In the genomic region with DNA sequence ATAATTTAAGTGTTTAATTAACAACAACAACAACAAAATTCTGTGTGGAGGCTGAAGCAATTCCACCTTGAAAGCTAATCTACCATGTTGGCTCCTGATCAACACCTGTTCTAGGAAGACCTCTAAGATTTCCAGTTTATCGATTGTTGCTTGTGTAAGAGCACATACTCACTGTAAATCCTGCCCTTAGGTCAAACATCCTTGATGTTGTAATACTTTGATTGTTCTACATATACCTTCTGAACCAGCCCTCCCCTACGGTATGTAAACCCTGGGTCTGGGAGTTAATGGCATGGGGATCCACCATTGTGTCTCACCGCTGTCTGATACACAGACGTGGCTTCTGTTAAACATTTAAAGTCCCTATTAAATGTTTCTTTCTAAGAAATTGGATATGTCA, we compare ENCODE assay signal across 23 cellular contexts.
"Had no signal": no experiment of that assay in that cellular context is flagged by ENCODE, and none has a peak within 500 bp of the region (broad histone marks: within the 10 kb centered on the region; RNA-seq: fewer than 3 reads in every experiment).

No MANE protein-coding gene starts in this region.

- H3K4me3 ChIP-seq: gastrocnemius medialis, psoas muscle, smooth muscle cell, suprapubic skin, transverse colon had no signal

- H3K27me3 Mint-ChIP-seq: central memory CD8-positive, alpha-beta T cell; effector memory CD8-positive, alpha-beta T cell; naive thymus-derived CD8-positive, alpha-beta T cell; stimulated activated naive CD8-positive, alpha-beta T cell treated with anti-CD3 and anti-CD28 coated beads, Interleukin-15, amount 100 ng/mL, for 72 hours had no signal

- H3K27me3 ChIP-seq: gastrocnemius medialis, suprapubic skin, transverse colon had no signal

- H3K27ac ChIP-seq: gastrocnemius medialis, psoas muscle, suprapubic skin, transverse colon had no signal

- H3K9me3 ChIP-seq: gastrocnemius medialis, psoas muscle, suprapubic skin, transverse colon had no signal

- H3K27ac Mint-ChIP-seq: effector memory CD8-positive, alpha-beta T cell; naive thymus-derived CD8-positive, alpha-beta T cell; nephron progenitor cell; stimulated activated naive CD8-positive, alpha-beta T cell treated with anti-CD3 and anti-CD28 coated beads, Interleukin-15, amount 100 ng/mL, for 72 hours had no signal

- H3K4me1 Mint-ChIP-seq: central memory CD8-positive, alpha-beta T cell; stimulated activated naive CD8-positive, alpha-beta T cell treated with anti-CD3 and anti-CD28 coated beads, Interleukin-15, amount 100 ng/mL, for 72 hours had no signal

- DNase-seq: cortex of kidney; effector memory CD8-positive, alpha-beta T cell; foreskin fibroblast; gastrocnemius medialis; head of caudate nucleus; naive thymus-derived CD8-positive, alpha-beta T cell; nephron progenitor cell; nucleus accumbens; posterior cingulate gyrus; psoas muscle; right cardiac atrium; stimulated activated CD4-positive, alpha-beta T cell treated with anti-CD3 and anti-CD28 coated beads, Interleukin-12 subunit alpha, Interleukin-12 subunit beta, amount 100 ng/mL, for 4 hours; stimulated activated CD4-positive, alpha-beta T cell treated with anti-CD3 and anti-CD28 coated beads, Interleukin-1b, Interleukin-23, amount 100 ng/mL, for 48 hours; stimulated activated CD4-positive, alpha-beta T cell treated with anti-CD3 and anti-CD28 coated beads, Interleukin-4, amount 100 ng/mL, for 1 hour; stimulated activated CD8-positive, alpha-beta memory T cell treated with anti-CD3 and anti-CD28 coated beads, Interleukin-4, amount 100 ng/mL, for 48 hours; stimulated activated naive CD4-positive, alpha-beta T cell; stimulated activated naive CD8-positive, alpha-beta T cell treated with anti-CD3 and anti-CD28 coated beads, Interleukin-15, amount 100 ng/mL, for 72 hours; transverse colon had no signal

- H3K36me3 ChIP-seq: gastrocnemius medialis, suprapubic skin, transverse colon had no signal

- H3K4me1 ChIP-seq: suprapubic skin, transverse colon had no signal

- H3K9me3 Mint-ChIP-seq: central memory CD8-positive, alpha-beta T cell; effector memory CD8-positive, alpha-beta T cell had no signal

- H3K4me3 Mint-ChIP-seq: central memory CD8-positive, alpha-beta T cell; effector memory CD8-positive, alpha-beta T cell; naive thymus-derived CD8-positive, alpha-beta T cell; nephron progenitor cell; stimulated activated naive CD8-positive, alpha-beta T cell treated with anti-CD3 and anti-CD28 coated beads, Interleukin-15, amount 100 ng/mL, for 72 hours had no signal

- FAIRE-seq: endometrium, keratinocyte had no signal

- H3K4me2 ChIP-seq: smooth muscle cell had no signal
